ENCODE assay signal across 26 cellular contexts in genomic region chr6:138377844-138378243, GRCh38. TPM values are rescaled to one million over a fixed set of nuclear protein-coding genes. Genes with fewer than 3 reads are reported as not detected.
DNase-seq lines count a peak whose midpoint lies in the region; ATAC-seq lines count a peak whose summit lies in the region.
"Had no signal": no experiment of that assay in that cellular context is flagged by ENCODE, and none has a peak within 500 bp of the region (broad histone marks: within the 10 kb centered on the region; RNA-seq: fewer than 3 reads in every experiment).

Gene SMIM28 (plus strand): TSS chr6:138377905. CDS start chr6:138378073, 168 bp downstream.

- H4K5ac ChIP-seq in mesendoderm (ENCODE audit: low read length) = no peak within 1 kb of the TSS

- H3K36me3 Mint-ChIP-seq in activated naive CD4-positive, alpha-beta T cell treated with anti-CD3 and anti-CD28 coated beads, Interleukin-2, amount 10 ng/mL, durations not matched to agents 7 days and 5 days = no peaks in the 10 kb centered on the region
- peaks cover 5% of the 10 kb centered on the region for H3K36me3 Mint-ChIP-seq in T-helper 17 cell (ENCODE audit: low read depth)
- H3K36me3 Mint-ChIP-seq: CD8-positive, alpha-beta memory T cell had no signal

- H2AK5ac ChIP-seq in mesendoderm (ENCODE audit: low read length) = peak within 1 kb of the TSS; percentile 81

- no peak within 1 kb of the TSS for H3K9ac ChIP-seq in mesendoderm (ENCODE audit: low read length)

- peak within 1 kb of the TSS; percentile 57 for H3K56ac ChIP-seq in mesendoderm (ENCODE audit: low read length)

- H3K27me3 Mint-ChIP-seq in activated naive CD4-positive, alpha-beta T cell treated with anti-CD3 and anti-CD28 coated beads, Interleukin-2, amount 10 ng/mL, durations not matched to agents 7 days and 5 days = peaks cover 8% of the 10 kb centered on the region
- H3K27me3 Mint-ChIP-seq in T-helper 17 cell = peaks cover 5% of the 10 kb centered on the region
- H3K27me3 Mint-ChIP-seq: stimulated activated naive CD8-positive, alpha-beta T cell treated with anti-CD3 and anti-CD28 coated beads, Interleukin-15, amount 100 ng/mL, for 72 hours had no signal

- H3K9me3 Mint-ChIP-seq in activated naive CD4-positive, alpha-beta T cell treated with anti-CD3 and anti-CD28 coated beads, Interleukin-2, amount 10 ng/mL, durations not matched to agents 7 days and 5 days = no peaks in the 10 kb centered on the region
- H3K9me3 Mint-ChIP-seq: activated CD4-positive, alpha-beta T cell treated with anti-CD3 and anti-CD28 coated beads, Interleukin-2, amount 10 ng/mL, durations not matched to agents 7 days and 5 days; CD8-positive, alpha-beta memory T cell; neural crest cell; stimulated activated naive CD8-positive, alpha-beta T cell treated with anti-CD3 and anti-CD28 coated beads, Interleukin-15, amount 100 ng/mL, for 72 hours had no signal

- no peak within 1 kb of the TSS for H2BK5ac ChIP-seq in mesendoderm (ENCODE audit: low read length)

- peak within 1 kb of the TSS; percentile 86 for H3K23ac ChIP-seq in mesendoderm (ENCODE audit: low read length)

- H3K4me1 Mint-ChIP-seq in activated naive CD4-positive, alpha-beta T cell treated with anti-CD3 and anti-CD28 coated beads, Interleukin-2, amount 10 ng/mL, durations not matched to agents 7 days and 5 days = no peaks in the 10 kb centered on the region
- H3K4me1 Mint-ChIP-seq in T-helper 17 cell = no peaks in the 10 kb centered on the region
- H3K4me1 Mint-ChIP-seq: activated CD4-positive, alpha-beta T cell treated with anti-CD3 and anti-CD28 coated beads, Interleukin-2, amount 10 ng/mL, durations not matched to agents 7 days and 5 days; CD8-positive, alpha-beta memory T cell; neural crest cell; stimulated activated naive CD8-positive, alpha-beta T cell treated with anti-CD3 and anti-CD28 coated beads, Interleukin-15, amount 100 ng/mL, for 72 hours had no signal

- no CpG with 5 or more reads among the region's 6 CpGs for WGBS in mesendoderm (ENCODE audit: extremely low coverage, insufficient coverage, low lambda C conversion rate)

- H3K27me3 ChIP-seq in mesendoderm (ENCODE audit: insufficient read depth, low read length, poor library complexity) = no peaks in the 10 kb centered on the region
- H3K27me3 ChIP-seq: SJCRH30 had no signal

- H3K79me2 ChIP-seq in mesendoderm (ENCODE audit: control insufficient read depth, insufficient read depth, low read length) = no peaks in the 10 kb centered on the region

- DNase-seq in DMS153 treated with DMSO at 0.1 percent for 48 hours (lab: John Stamatoyannopoulos, UW; ENCODE audit: unreplicated experiment) (peak; percentile 63), NCI-H1105 treated with DMSO at 0.1 percent for 48 hours (lab: John Stamatoyannopoulos, UW) (peak; percentile 81), NCI-H345 treated with DMSO at 0.1 percent for 48 hours (lab: John Stamatoyannopoulos, UW; ENCODE audit: unreplicated experiment) (peak; percentile 17), mesendoderm (no peak), T-helper 17 cell (no peak), head of caudate nucleus (no peak), LoVo (ENCODE audit: low spot score) (no peak)
- DNase-seq in activated naive CD4-positive, alpha-beta T cell treated with anti-CD3 and anti-CD28 coated beads, Interleukin-2, amount 10 ng/mL, durations not matched to agents 7 days and 5 days = no peak
- DNase-seq: activated CD4-positive, alpha-beta T cell treated with anti-CD3 and anti-CD28 coated beads, Interleukin-2, amount 10 ng/mL, durations not matched to agents 7 days and 5 days; activated gamma-delta T cell; CD8-positive, alpha-beta memory T cell; left colon; NCI-H1694 treated with DMSO at 0.1 percent for 48 hours; NCI-H774; psoas muscle; small intestine; stimulated activated naive CD8-positive, alpha-beta T cell treated with anti-CD3 and anti-CD28 coated beads, Interleukin-15, amount 100 ng/mL, for 72 hours; T-helper 1 cell; trophoblast cell had no signal

- no peak within 1 kb of the TSS for H3K4ac ChIP-seq in mesendoderm (ENCODE audit: low read depth, low read length)

- CTCF ChIA-PET in activated naive CD4-positive, alpha-beta T cell treated with anti-CD3 and anti-CD28 coated beads, Interleukin-2, amount 10 ng/mL, durations not matched to agents 7 days and 5 days (lab: Charles Lee) = interaction anchor here (0.8 kb wide), 1 partner anchor 32 kb away, joined by 3 read pairs; no protein-coding TSS in a partner anchor

- no peaks in the 10 kb centered on the region for H3K79me1 ChIP-seq in mesendoderm (ENCODE audit: low read length)

- intact Hi-C loops in head of caudate nucleus (cut with DNase I) = no loop called here

- H3K4me3 Mint-ChIP-seq in activated naive CD4-positive, alpha-beta T cell treated with anti-CD3 and anti-CD28 coated beads, Interleukin-2, amount 10 ng/mL, durations not matched to agents 7 days and 5 days = no peak within 1 kb of the TSS
- H3K4me3 Mint-ChIP-seq in T-helper 17 cell = no peak within 1 kb of the TSS
- H3K4me3 Mint-ChIP-seq: activated CD4-positive, alpha-beta T cell treated with anti-CD3 and anti-CD28 coated beads, Interleukin-2, amount 10 ng/mL, durations not matched to agents 7 days and 5 days; CD8-positive, alpha-beta memory T cell; neural crest cell; stimulated activated naive CD8-positive, alpha-beta T cell treated with anti-CD3 and anti-CD28 coated beads, Interleukin-15, amount 100 ng/mL, for 72 hours had no signal

- no peak within 1 kb of the TSS for H4K8ac ChIP-seq in mesendoderm (ENCODE audit: low read depth, low read length)

- no peak within 1 kb of the TSS for H3K27ac Mint-ChIP-seq in activated naive CD4-positive, alpha-beta T cell treated with anti-CD3 and anti-CD28 coated beads, Interleukin-2, amount 10 ng/mL, durations not matched to agents 7 days and 5 days
- H3K27ac Mint-ChIP-seq in T-helper 17 cell = no peak within 1 kb of the TSS
- H3K27ac Mint-ChIP-seq: activated CD4-positive, alpha-beta T cell treated with anti-CD3 and anti-CD28 coated beads, Interleukin-2, amount 10 ng/mL, durations not matched to agents 7 days and 5 days; CD8-positive, alpha-beta memory T cell; stimulated activated naive CD8-positive, alpha-beta T cell treated with anti-CD3 and anti-CD28 coated beads, Interleukin-15, amount 100 ng/mL, for 72 hours had no signal

- H2BK15ac ChIP-seq in mesendoderm (replicated peaks; ENCODE audit: low read depth) = no peak within 1 kb of the TSS

- no peak within 1 kb of the TSS for H3K4me2 ChIP-seq in mesendoderm (ENCODE audit: low read length)

- H3K36me3 ChIP-seq in mesendoderm (ENCODE audit: control insufficient read depth, insufficient read depth, low read length) = no peaks in the 10 kb centered on the region
- H3K36me3 ChIP-seq: SJCRH30 had no signal

- H2BK120ac ChIP-seq in mesendoderm (ENCODE audit: low read depth, low read length) = no peak within 1 kb of the TSS

- H3K4me3 ChIP-seq in mesendoderm (ENCODE audit: low read length) = no peak within 1 kb of the TSS
- H3K4me3 ChIP-seq: coronary artery, psoas muscle, SJCRH30 had no signal

- peaks cover 5% of the 10 kb centered on the region for H3K4me1 ChIP-seq in mesendoderm (ENCODE audit: control insufficient read depth, low read depth, low read length)
- H3K4me1 ChIP-seq: psoas muscle had no signal

- ATAC-seq in T-helper 17 cell = no peak
- ATAC-seq: left colon; psoas muscle; stimulated activated naive CD8-positive, alpha-beta T cell treated with anti-CD3 and anti-CD28 coated beads, Interleukin-15, amount 100 ng/mL, for 72 hours had no signal

- no peaks in the 10 kb centered on the region for H3K9me3 ChIP-seq in T-helper 17 cell (ENCODE audit: control insufficient read depth, low read length, poor library complexity, severe bottlenecking)
- H3K9me3 ChIP-seq: psoas muscle, SJCRH30 had no signal

- H3K27ac ChIP-seq in mesendoderm (ENCODE audit: low read depth, low read length) = no peak within 1 kb of the TSS
- H3K27ac ChIP-seq: coronary artery, psoas muscle, SJCRH30 had no signal

- H3K18ac ChIP-seq in mesendoderm (ENCODE audit: low read length) = no peak within 1 kb of the TSS

RNA-seq across cellular contexts. Expression of gene SMIM28, which starts in this region (rescaled TPM):
- 0.32 TPM for polyA plus RNA-seq in mesendoderm (2013, experiment 1 of 2)
- 0.21 TPM for polyA plus RNA-seq in mesendoderm (2013, experiment 2 of 2)
- not detected for total RNA-seq in T-helper 17 cell
- total RNA-seq: activated CD4-positive, alpha-beta T cell treated with anti-CD3 and anti-CD28 coated beads, Interleukin-2, amount 10 ng/mL, durations not matched to agents 7 days and 5 days; CD8-positive, alpha-beta memory T cell; Daoy; fibroblast of lung; glomerular endothelial cell; neural crest cell; psoas muscle had no signal
- polyA plus RNA-seq: adipose tissue; CD8-positive, alpha-beta memory T cell; fibroblast of lung; psoas muscle had no signal

Comparison
In these comparisons a context has a peak if more than half of its experiments do, and no peak if none do; other contexts are left out.
1. DNase-seq: peak in DMS153 treated with DMSO at 0.1 percent for 48 hours (single experiment), NCI-H1105 treated with DMSO at 0.1 percent for 48 hours (single experiment) and NCI-H345 treated with DMSO at 0.1 percent for 48 hours (single experiment); none in mesendoderm (single experiment), activated naive CD4-positive, alpha-beta T cell treated with anti-CD3 and anti-CD28 coated beads, Interleukin-2, amount 10 ng/mL, durations not matched to agents 7 days and 5 days (single experiment), T-helper 17 cell (0 of 3), head of caudate nucleus (0 of 42) and LoVo (single experiment).